ENCODE assay signal across 1 cellular context in the genomic region with DNA sequence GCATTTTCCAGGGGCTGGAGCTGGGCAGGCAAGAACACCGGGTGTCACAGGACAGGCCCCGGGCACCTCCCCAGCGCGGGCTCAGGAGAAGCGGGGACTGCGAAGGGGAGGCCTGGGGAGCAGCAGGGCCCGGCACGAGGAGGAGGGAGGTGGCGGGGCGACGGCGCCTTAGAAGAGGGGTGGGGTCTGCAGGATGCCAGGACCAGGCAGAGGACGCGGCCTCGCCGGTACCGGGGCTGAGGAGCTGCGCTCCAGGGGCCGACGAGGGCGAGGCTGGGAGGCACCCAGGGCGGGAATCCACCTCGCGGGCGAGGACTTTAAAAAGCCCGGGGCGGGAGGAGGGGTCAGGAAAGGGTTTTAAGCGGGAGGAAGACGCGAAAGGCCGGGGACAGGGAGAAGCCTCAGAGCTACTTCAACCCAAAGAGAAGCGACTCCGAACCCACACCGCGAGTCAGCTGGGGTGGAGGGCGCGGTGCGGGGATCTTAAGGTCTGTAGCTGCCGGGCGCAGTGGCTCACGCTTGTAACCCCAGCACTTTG.
TF ChIP-seq lines count a peak whose summit lies in the region.

No MANE protein-coding gene starts in this region.

TF ChIP-seq in GM12878, 131 proteins besides CTCF, POLR2A, EP300 and RAD21:
- TF ChIP-seq RCOR1 (conservative IDR thresholded peaks at IDR 0.05; ENCODE audit: low read depth, low read length) = no peak
- no peak for TF ChIP-seq CBFB (IDR thresholded peaks at IDR 0.05; ENCODE audit: low read depth)
- TF ChIP-seq NR2C2 (IDR thresholded peaks at IDR 0.05; ENCODE audit: borderline replicate concordance, control insufficient read depth, insufficient read length, low read depth) = no peak
